ENCODE assay signal across 1 cellular context in genomic region chr6:149925974-149926777, GRCh38.
TF ChIP-seq lines count a peak whose summit lies in the region.

No MANE protein-coding gene starts in this region.

TF ChIP-seq in HepG2, 621 proteins besides CTCF, POLR2A, EP300 and RAD21 (continued from another document and continues in another):
- TF ChIP-seq ZNF142 (CRISPR knock-in tag; IDR thresholded peaks at IDR 0.05) (no peak), ZNF556 (CRISPR knock-in tag; IDR thresholded peaks at IDR 0.05; ENCODE audit: borderline replicate concordance) (no peak), ATF3 (CRISPR knock-in tag; IDR thresholded peaks at IDR 0.05) (no peak), SSRP1 (CRISPR knock-in tag; IDR thresholded peaks at IDR 0.05) (peak; percentile 81; the same call in 1 of the 2 replicates), ZNF879 (CRISPR knock-in tag; IDR thresholded peaks at IDR 0.05) (no peak), ZNF512B (CRISPR knock-in tag; IDR thresholded peaks at IDR 0.05; ENCODE audit: borderline replicate concordance) (peak; percentile 89; the same call in 1 of the 2 replicates), CSRNP1 (CRISPR knock-in tag; IDR thresholded peaks at IDR 0.05) (peak; percentile 75), SNAPC4 (CRISPR knock-in tag; IDR thresholded peaks at IDR 0.05) (no peak), GMEB1 (CRISPR knock-in tag; IDR thresholded peaks at IDR 0.05; ENCODE audit: borderline replicate concordance) (peak; percentile 14; the same call in 1 of the 2 replicates), ARNT2 (CRISPR knock-in tag; IDR thresholded peaks at IDR 0.05; ENCODE audit: low read depth) (peak; percentile 27; the same call in 1 of the 2 replicates), ZNF574 (CRISPR knock-in tag; IDR thresholded peaks at IDR 0.05) (peak; percentile 32; the same call in 1 of the 2 replicates), CBX1 (IDR thresholded peaks at IDR 0.05; ENCODE audit: low read depth) (peak; percentile 67), FOSL2 (CRISPR knock-in tag; IDR thresholded peaks at IDR 0.05) (peak; percentile 43; the same call in 1 of the 2 replicates), THAP8 (CRISPR knock-in tag; IDR thresholded peaks at IDR 0.05; ENCODE audit: borderline replicate concordance) (no peak), PCBP2 (optimal IDR thresholded peaks at IDR 0.05; ENCODE audit: low read depth, low read length, poor library complexity, severe bottlenecking) (no peak), SMC3 (IDR thresholded peaks at IDR 0.05; ENCODE audit: low read length) (peak; percentile 97), IKZF4 (CRISPR knock-in tag; IDR thresholded peaks at IDR 0.05; ENCODE audit: borderline replicate concordance, low read depth, not compliant biosample characterization) (no peak), ZNF605 (CRISPR knock-in tag; IDR thresholded peaks at IDR 0.05) (peak; percentile 13; the same call in 1 of the 2 replicates), HINFP (CRISPR knock-in tag; IDR thresholded peaks at IDR 0.05; ENCODE audit: low read depth) (no peak), ZNF83 (CRISPR knock-in tag; IDR thresholded peaks at IDR 0.05; ENCODE audit: borderline replicate concordance) (no peak), NFE2L2 (IDR thresholded peaks at IDR 0.05; ENCODE audit: low read length) (no peak), CENPBD1 (CRISPR knock-in tag; IDR thresholded peaks at IDR 0.05; ENCODE audit: borderline replicate concordance, low read depth) (no peak), ZBTB7A (CRISPR knock-in tag; IDR thresholded peaks at IDR 0.05) (peak; percentile 81), REXO4 (CRISPR knock-in tag; IDR thresholded peaks at IDR 0.05; ENCODE audit: borderline replicate concordance) (no peak), IKZF5 (CRISPR knock-in tag; IDR thresholded peaks at IDR 0.05) (peak; percentile 58; the same call in 1 of the 2 replicates), CBX5 (CRISPR knock-in tag; IDR thresholded peaks at IDR 0.05; ENCODE audit: borderline replicate concordance) (peak; percentile 10; the same call in 1 of the 2 replicates), ZNF850 (CRISPR knock-in tag; conservative IDR thresholded peaks at IDR 0.05) (0 out of 2 replicates have a peak, but pooled peaks have one; percentile 57)
